In the genomic region with DNA sequence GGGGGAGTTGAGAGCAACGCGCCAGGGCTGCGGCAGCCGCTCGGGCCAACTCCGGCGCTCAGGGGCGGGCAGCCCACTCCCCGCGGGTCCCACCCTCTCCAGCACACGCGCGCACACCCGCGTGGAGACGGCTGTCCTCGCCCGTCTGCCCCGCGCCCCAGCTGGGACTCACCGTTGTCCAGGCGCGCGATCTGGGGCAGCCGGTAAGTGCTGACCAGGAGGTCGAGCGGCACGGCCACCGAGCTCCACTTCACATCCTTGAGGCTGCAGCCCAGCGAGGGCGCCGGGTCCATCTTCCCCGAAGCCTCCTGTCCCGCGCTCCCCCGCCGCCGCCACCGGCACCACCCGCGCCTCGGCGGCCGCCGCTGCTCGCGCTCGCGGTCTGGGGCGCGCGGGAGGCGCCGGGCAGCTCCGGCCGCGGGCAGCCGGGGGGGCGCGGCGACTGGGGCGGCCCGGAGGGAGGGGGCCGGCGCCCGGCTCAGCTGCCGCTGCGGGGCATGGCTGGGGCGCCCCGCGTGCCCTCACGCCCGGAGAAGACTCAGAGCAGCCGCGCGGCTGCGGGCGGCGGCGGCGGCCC, we compare ENCODE assay signal across 1 cellular context.
TF ChIP-seq lines count a peak whose summit lies in the region.

No MANE protein-coding gene starts in this region.

TF ChIP-seq in H1, 55 proteins besides CTCF, POLR2A, EP300 and RAD21:
- TF ChIP-seq MAFK (IDR thresholded peaks at IDR 0.05; ENCODE audit: low read depth, low read length) (no peak), SP1 (IDR thresholded peaks at IDR 0.05; ENCODE audit: low read depth, low read length) (no peak), TBP (IDR thresholded peaks at IDR 0.05; ENCODE audit: low read depth, low read length) (no peak), KDM1A (IDR thresholded peaks at IDR 0.05; ENCODE audit: borderline replicate concordance, low read length) (no peak), GTF2F1 (IDR thresholded peaks at IDR 0.05; ENCODE audit: borderline replicate concordance, low read depth, low read length) (no peak), EZH2 (IDR thresholded peaks at IDR 0.05; ENCODE audit: low read depth, low read length, severe bottlenecking) (no peak), SP4 (IDR thresholded peaks at IDR 0.05; ENCODE audit: low read length) (no peak), NRF1 (IDR thresholded peaks at IDR 0.05; ENCODE audit: low read depth, low read length) (no peak), TAF1 (IDR thresholded peaks at IDR 0.05; ENCODE audit: low read depth, low read length) (no peak), GABPA (IDR thresholded peaks at IDR 0.05; ENCODE audit: borderline replicate concordance, insufficient read depth, low read length) (no peak), PHF8 (conservative IDR thresholded peaks at IDR 0.05; ENCODE audit: low read depth, low read length) (peak; percentile 34; the same call in 1 of the 2 replicates), TEAD4 (IDR thresholded peaks at IDR 0.05; ENCODE audit: low read depth, low read length) (no peak), JUN (IDR thresholded peaks at IDR 0.05; ENCODE audit: low read depth, low read length) (no peak), EGR1 (IDR thresholded peaks at IDR 0.05; ENCODE audit: borderline replicate concordance, low read depth, low read length) (no peak), BCL11A (IDR thresholded peaks at IDR 0.05; ENCODE audit: low read depth in 2 of 2, low read length in 2 of 2) (no peak), RBBP5 (IDR thresholded peaks at IDR 0.05; ENCODE audit: borderline replicate concordance, low read depth, low read length) (peak; percentile 7; the same call in 1 of the 2 replicates), TCF12 (IDR thresholded peaks at IDR 0.05; ENCODE audit: low read depth, low read length) (no peak), SRF (IDR thresholded peaks at IDR 0.05; ENCODE audit: low read depth, low read length) (no peak), ATF3 (IDR thresholded peaks at IDR 0.05; ENCODE audit: insufficient read depth, low read depth, low read length) (no peak), ASH2L (IDR thresholded peaks at IDR 0.05; ENCODE audit: low read length) (peak; percentile 43), CHD1 (IDR thresholded peaks at IDR 0.05; ENCODE audit: low read depth, low read length) (no peak), SIX5 (IDR thresholded peaks at IDR 0.05; ENCODE audit: low read depth, low read length) (no peak), CBX5 (IDR thresholded peaks at IDR 0.05; ENCODE audit: low read depth, low read length) (no peak), TAF7 (optimal IDR thresholded peaks at IDR 0.05; ENCODE audit: borderline replicate concordance, low read depth, low read length) (no peak), POU5F1 (IDR thresholded peaks at IDR 0.05; ENCODE audit: low read depth, low read length) (no peak), CREB1 (IDR thresholded peaks at IDR 0.05) (no peak), CBX8 (IDR thresholded peaks at IDR 0.05; ENCODE audit: borderline replicate concordance, low read depth, low read length) (no peak), SIN3A (conservative IDR thresholded peaks at IDR 0.05 in 1 of 2, IDR thresholded peaks at IDR 0.05 in 1 of 2; ENCODE audit: low read depth in 1 of 2, low read length in 2 of 2) (no peak), RFX5 (IDR thresholded peaks at IDR 0.05; ENCODE audit: borderline replicate concordance, low read depth, low read length) (no peak), MAX (IDR thresholded peaks at IDR 0.05) (no peak), HDAC2 (IDR thresholded peaks at IDR 0.05; ENCODE audit: borderline replicate concordance in 1 of 2, low read depth in 2 of 2, low read length in 2 of 2) (no peak), KDM4A (IDR thresholded peaks at IDR 0.05; ENCODE audit: low read depth, low read length, severe bottlenecking) (peak; percentile 65), SUZ12 (IDR thresholded peaks at IDR 0.05; ENCODE audit: low read length) (0 out of 2 replicates have a peak, but pooled peaks have one; percentile 4), CHD2 (IDR thresholded peaks at IDR 0.05; ENCODE audit: low read length) (no peak), SAP30 (IDR thresholded peaks at IDR 0.05; ENCODE audit: insufficient read depth, insufficient replicate concordance, low read length) (no peak), POLR2AphosphoS5 (IDR thresholded peaks at IDR 0.05; ENCODE audit: low read depth, low read length) (no peak), BACH1 (IDR thresholded peaks at IDR 0.05; ENCODE audit: low read length) (0 out of 2 replicates have a peak, but pooled peaks have one; percentile 24), JUND (IDR thresholded peaks at IDR 0.05; ENCODE audit: low read length) (no peak)
- TF ChIP-seq, protein P1, sequence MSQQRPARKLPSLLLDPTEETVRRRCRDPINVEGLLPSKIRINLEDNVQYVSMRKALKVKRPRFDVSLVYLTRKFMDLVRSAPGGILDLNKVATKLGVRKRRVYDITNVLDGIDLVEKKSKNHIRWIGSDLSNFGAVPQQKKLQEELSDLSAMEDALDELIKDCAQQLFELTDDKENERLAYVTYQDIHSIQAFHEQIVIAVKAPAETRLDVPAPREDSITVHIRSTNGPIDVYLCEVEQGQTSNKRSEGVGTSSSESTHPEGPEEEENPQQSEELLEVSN (IDR thresholded peaks at IDR 0.05): no peak
- TF ChIP-seq, protein P2, sequence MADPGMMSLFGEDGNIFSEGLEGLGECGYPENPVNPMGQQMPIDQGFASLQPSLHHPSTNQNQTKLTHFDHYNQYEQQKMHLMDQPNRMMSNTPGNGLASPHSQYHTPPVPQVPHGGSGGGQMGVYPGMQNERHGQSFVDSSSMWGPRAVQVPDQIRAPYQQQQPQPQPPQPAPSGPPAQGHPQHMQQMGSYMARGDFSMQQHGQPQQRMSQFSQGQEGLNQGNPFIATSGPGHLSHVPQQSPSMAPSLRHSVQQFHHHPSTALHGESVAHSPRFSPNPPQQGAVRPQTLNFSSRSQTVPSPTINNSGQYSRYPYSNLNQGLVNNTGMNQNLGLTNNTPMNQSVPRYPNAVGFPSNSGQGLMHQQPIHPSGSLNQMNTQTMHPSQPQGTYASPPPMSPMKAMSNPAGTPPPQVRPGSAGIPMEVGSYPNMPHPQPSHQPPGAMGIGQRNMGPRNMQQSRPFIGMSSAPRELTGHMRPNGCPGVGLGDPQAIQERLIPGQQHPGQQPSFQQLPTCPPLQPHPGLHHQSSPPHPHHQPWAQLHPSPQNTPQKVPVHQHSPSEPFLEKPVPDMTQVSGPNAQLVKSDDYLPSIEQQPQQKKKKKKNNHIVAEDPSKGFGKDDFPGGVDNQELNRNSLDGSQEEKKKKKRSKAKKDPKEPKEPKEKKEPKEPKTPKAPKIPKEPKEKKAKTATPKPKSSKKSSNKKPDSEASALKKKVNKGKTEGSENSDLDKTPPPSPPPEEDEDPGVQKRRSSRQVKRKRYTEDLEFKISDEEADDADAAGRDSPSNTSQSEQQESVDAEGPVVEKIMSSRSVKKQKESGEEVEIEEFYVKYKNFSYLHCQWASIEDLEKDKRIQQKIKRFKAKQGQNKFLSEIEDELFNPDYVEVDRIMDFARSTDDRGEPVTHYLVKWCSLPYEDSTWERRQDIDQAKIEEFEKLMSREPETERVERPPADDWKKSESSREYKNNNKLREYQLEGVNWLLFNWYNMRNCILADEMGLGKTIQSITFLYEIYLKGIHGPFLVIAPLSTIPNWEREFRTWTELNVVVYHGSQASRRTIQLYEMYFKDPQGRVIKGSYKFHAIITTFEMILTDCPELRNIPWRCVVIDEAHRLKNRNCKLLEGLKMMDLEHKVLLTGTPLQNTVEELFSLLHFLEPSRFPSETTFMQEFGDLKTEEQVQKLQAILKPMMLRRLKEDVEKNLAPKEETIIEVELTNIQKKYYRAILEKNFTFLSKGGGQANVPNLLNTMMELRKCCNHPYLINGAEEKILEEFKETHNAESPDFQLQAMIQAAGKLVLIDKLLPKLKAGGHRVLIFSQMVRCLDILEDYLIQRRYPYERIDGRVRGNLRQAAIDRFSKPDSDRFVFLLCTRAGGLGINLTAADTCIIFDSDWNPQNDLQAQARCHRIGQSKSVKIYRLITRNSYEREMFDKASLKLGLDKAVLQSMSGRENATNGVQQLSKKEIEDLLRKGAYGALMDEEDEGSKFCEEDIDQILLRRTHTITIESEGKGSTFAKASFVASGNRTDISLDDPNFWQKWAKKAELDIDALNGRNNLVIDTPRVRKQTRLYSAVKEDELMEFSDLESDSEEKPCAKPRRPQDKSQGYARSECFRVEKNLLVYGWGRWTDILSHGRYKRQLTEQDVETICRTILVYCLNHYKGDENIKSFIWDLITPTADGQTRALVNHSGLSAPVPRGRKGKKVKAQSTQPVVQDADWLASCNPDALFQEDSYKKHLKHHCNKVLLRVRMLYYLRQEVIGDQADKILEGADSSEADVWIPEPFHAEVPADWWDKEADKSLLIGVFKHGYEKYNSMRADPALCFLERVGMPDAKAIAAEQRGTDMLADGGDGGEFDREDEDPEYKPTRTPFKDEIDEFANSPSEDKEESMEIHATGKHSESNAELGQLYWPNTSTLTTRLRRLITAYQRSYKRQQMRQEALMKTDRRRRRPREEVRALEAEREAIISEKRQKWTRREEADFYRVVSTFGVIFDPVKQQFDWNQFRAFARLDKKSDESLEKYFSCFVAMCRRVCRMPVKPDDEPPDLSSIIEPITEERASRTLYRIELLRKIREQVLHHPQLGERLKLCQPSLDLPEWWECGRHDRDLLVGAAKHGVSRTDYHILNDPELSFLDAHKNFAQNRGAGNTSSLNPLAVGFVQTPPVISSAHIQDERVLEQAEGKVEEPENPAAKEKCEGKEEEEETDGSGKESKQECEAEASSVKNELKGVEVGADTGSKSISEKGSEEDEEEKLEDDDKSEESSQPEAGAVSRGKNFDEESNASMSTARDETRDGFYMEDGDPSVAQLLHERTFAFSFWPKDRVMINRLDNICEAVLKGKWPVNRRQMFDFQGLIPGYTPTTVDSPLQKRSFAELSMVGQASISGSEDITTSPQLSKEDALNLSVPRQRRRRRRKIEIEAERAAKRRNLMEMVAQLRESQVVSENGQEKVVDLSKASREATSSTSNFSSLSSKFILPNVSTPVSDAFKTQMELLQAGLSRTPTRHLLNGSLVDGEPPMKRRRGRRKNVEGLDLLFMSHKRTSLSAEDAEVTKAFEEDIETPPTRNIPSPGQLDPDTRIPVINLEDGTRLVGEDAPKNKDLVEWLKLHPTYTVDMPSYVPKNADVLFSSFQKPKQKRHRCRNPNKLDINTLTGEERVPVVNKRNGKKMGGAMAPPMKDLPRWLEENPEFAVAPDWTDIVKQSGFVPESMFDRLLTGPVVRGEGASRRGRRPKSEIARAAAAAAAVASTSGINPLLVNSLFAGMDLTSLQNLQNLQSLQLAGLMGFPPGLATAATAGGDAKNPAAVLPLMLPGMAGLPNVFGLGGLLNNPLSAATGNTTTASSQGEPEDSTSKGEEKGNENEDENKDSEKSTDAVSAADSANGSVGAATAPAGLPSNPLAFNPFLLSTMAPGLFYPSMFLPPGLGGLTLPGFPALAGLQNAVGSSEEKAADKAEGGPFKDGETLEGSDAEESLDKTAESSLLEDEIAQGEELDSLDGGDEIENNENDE (IDR thresholded peaks at IDR 0.05; ENCODE audit: insufficient replicate concordance, low read length): no peak
- TF ChIP-seq, protein P3, sequence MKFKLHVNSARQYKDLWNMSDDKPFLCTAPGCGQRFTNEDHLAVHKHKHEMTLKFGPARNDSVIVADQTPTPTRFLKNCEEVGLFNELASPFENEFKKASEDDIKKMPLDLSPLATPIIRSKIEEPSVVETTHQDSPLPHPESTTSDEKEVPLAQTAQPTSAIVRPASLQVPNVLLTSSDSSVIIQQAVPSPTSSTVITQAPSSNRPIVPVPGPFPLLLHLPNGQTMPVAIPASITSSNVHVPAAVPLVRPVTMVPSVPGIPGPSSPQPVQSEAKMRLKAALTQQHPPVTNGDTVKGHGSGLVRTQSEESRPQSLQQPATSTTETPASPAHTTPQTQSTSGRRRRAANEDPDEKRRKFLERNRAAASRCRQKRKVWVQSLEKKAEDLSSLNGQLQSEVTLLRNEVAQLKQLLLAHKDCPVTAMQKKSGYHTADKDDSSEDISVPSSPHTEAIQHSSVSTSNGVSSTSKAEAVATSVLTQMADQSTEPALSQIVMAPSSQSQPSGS (IDR thresholded peaks at IDR 0.05; ENCODE audit: low read length): no peak
